Comparison of ENCODE assay signal across 11 cellular contexts in the genomic region with DNA sequence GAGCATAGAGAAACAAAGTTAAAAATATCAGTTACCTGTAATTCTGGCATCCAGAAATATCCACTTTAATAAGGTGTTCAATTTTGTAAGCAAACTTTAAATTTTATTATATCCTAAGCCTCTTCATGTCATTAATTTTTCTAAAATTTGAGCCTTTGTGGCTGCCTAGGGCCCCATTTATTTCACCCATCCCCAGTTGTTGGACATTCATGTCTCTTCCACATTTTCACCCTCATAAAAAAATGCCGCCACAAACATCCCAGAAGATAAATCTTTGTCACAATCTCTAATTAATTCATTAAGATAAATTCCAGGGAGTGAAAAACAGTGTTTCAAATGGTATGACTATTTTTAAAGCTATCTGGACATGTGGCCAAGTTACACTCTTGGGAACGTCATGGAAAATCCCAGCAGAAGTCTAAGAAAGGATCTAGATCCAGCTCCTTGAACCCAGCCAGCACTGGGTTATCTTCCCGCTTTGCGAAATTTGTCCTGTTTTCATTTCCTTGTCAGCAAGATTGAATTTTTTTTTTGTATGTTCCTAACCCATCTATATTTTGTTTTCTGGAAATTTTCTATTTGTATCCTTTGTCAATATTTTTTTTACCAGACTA.
A peak's percentile ranks its signal among the peaks of the same experiment; 100 is the strongest.
DNase-seq lines count a peak whose midpoint lies in the region; ATAC-seq and TF ChIP-seq lines count a peak whose summit lies in the region.
"Had no signal": no experiment of that assay in that cellular context is flagged by ENCODE, and none has a peak within 500 bp of the region (broad histone marks: within the 10 kb centered on the region; RNA-seq: fewer than 3 reads in every experiment).

No MANE protein-coding gene starts in this region.

- peaks cover 8 to 13% of the 10 kb centered on the region in 2 donors for H3K4me1 ChIP-seq in uterus

- no peaks in the 10 kb centered on the region for H3K36me3 Mint-ChIP-seq in T-helper 2 cell treated with Interferon-gamma antibody and Interleukin-4, amounts not matched to agents 5 μg/mL and 100 μg/mL, for 36 hours (ENCODE audit: low read depth)

- intact Hi-C loops in uterus (cut with DNase I; ENCODE audit: low total_unique reads): no loop called here

- no peaks in the 10 kb centered on the region for H3K9me3 ChIP-seq in uterus

- H3K27ac ChIP-seq in uterus: peak overlapping the region; percentile 94 to 98
- H3K27ac ChIP-seq: 22Rv1 had no signal

- no peak for TF ChIP-seq POLR2A in uterus (IDR thresholded peaks at IDR 0.05)

- no peaks in the 10 kb centered on the region for H3K27me3 Mint-ChIP-seq in T-helper 2 cell treated with Interferon-gamma antibody and Interleukin-4, amounts not matched to agents 5 μg/mL and 100 μg/mL, for 36 hours (ENCODE audit: low read depth)

- no peak for DNase-seq in T-helper 2 cell treated with Interferon-gamma antibody and Interleukin-4, amounts not matched to agents 5 μg/mL and 100 μg/mL, for 36 hours (ENCODE audit: low spot score)
- DNase-seq in T-helper 2 cell (no peak), fibroblast of villous mesenchyme (ENCODE audit: low read depth) (peak; percentile 95), omental fat pad (ENCODE audit: low spot score) (no peak), uterus (peak; percentile 71 to 87), HK-2 (ENCODE audit: unreplicated experiment) (no peak)
- DNase-seq: NCI-H1417 treated with DMSO at 0.1 percent for 48 hours had no signal

- no peaks in the 10 kb centered on the region for H3K36me3 ChIP-seq in uterus

- no peak for TF ChIP-seq CTCF in fibroblast of villous mesenchyme (IDR thresholded peaks at IDR 0.05; ENCODE audit: insufficient read depth, low read depth, low read length)
- no peak for TF ChIP-seq CTCF in omental fat pad (IDR thresholded peaks at IDR 0.05)
- no peak for TF ChIP-seq CTCF in uterus (IDR thresholded peaks at IDR 0.05)

- no peaks in the 10 kb centered on the region for H3K27me3 ChIP-seq in uterus

- H3K27ac Mint-ChIP-seq in T-helper 2 cell treated with Interferon-gamma antibody and Interleukin-4, amounts not matched to agents 5 μg/mL and 100 μg/mL, for 36 hours: peak overlapping the region; percentile 21
- H3K27ac Mint-ChIP-seq: IgD-negative memory B cell had no signal

- H3K4me3 ChIP-seq in fibroblast of villous mesenchyme (ENCODE audit: low read depth, low read length) (no peak overlapping the region), uterus (no peak overlapping the region)

- H3K4me1 Mint-ChIP-seq in T-helper 2 cell treated with Interferon-gamma antibody and Interleukin-4, amounts not matched to agents 5 μg/mL and 100 μg/mL, for 36 hours (ENCODE audit: low read depth): peaks cover 47% of the 10 kb centered on the region

- no peak overlapping the region for H3K4me3 Mint-ChIP-seq in T-helper 2 cell treated with Interferon-gamma antibody and Interleukin-4, amounts not matched to agents 5 μg/mL and 100 μg/mL, for 36 hours
- H3K4me3 Mint-ChIP-seq: IgD-negative memory B cell had no signal

- ATAC-seq in omental fat pad (ENCODE audit: low FRiP score) (peak; percentile 57), HG02981 (IDR thresholded peaks at IDR 0.05; ENCODE audit: unreplicated experiment) (no peak), HG03135 (IDR thresholded peaks at IDR 0.05; ENCODE audit: unreplicated experiment) (no peak)

- no peaks in the 10 kb centered on the region for H3K9me3 Mint-ChIP-seq in T-helper 2 cell treated with Interferon-gamma antibody and Interleukin-4, amounts not matched to agents 5 μg/mL and 100 μg/mL, for 36 hours
- H3K9me3 Mint-ChIP-seq: IgD-negative memory B cell had no signal

Comparison
In these comparisons a context has a peak if more than half of its experiments do, and no peak if none do; other contexts are left out.
1. DNase-seq: peak in fibroblast of villous mesenchyme (single experiment) and uterus (2 of 2); none in T-helper 2 cell treated with Interferon-gamma antibody and Interleukin-4, amounts not matched to agents 5 μg/mL and 100 μg/mL, for 36 hours (single experiment), T-helper 2 cell (0 of 5), omental fat pad (single experiment) and HK-2 (single experiment).